ENCODE assay signal across 8 cellular contexts in the genomic region with DNA sequence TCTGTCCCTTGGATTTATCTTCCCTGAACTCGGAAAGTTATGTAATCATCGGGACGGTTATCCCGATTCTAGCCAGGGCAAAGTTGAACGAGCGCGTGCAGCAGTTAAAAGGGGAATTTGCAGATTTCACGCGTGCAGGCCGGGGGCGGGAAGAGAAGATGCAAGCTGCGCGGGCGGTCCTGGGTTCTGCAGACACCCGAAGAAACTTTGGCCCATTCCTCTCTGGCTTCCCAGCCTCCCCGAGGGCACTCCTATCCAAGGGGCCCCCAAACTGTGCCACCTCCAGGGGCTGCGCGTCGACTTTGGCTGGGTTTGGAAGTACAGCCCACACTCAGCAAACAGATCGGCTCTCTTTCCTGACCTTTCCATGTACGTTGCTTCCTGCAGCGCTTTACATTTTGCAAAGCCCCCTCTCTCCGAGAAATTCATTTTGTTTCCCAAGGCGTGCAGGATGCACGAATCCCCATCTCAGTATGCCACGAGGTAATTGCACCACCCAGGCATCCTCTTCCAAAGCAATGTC. TPM values are rescaled to one million over a fixed set of nuclear protein-coding genes. Genes with fewer than 3 reads are reported as not detected.
A peak's percentile ranks its signal among the peaks of the same experiment; 100 is the strongest.
DNase-seq lines count a peak whose midpoint lies in the region; ATAC-seq and TF ChIP-seq lines count a peak whose summit lies in the region.

No MANE protein-coding gene starts in this region.

- H3K9me3 ChIP-seq in DOHH2 (ENCODE audit: control insufficient read depth, insufficient read depth, low read length) (no peaks in the 10 kb centered on the region), liver (ENCODE audit: control insufficient read depth in 4 of 4, low read length in 3 of 4) (no peaks in the 10 kb centered on the region), stomach smooth muscle (ENCODE audit: control insufficient read depth in 2 of 2, low read length in 2 of 2) (no peaks in the 10 kb centered on the region)

- TF ChIP-seq CTCF in DOHH2 (IDR thresholded peaks at IDR 0.05; ENCODE audit: low read depth, low read length, poor library complexity, severe bottlenecking) (no peak), cardiac fibroblast (IDR thresholded peaks at IDR 0.05; ENCODE audit: low read depth, low read length) (no peak), liver (IDR thresholded peaks at IDR 0.05; ENCODE audit: low read depth, low read length, missing input control) (no peak)

- H3F3A ChIP-seq in DOHH2 (ENCODE audit: control insufficient read depth, insufficient read depth) = peaks cover 5% of the 10 kb centered on the region; the same call in 1 of the 2 replicates

- H3K4me2 ChIP-seq in DOHH2 (ENCODE audit: low read length) = peak overlapping the region; percentile 90

- H3K4me1 ChIP-seq in DOHH2 (ENCODE audit: control insufficient read depth, low read length) (peaks cover 33% of the 10 kb centered on the region), liver (ENCODE audit: control insufficient read depth in 4 of 4, insufficient read depth in 4 of 4, low read length in 3 of 4) (peaks cover 8 to 53% (median 42%) of the 10 kb centered on the region in 4 donors), stomach smooth muscle (ENCODE audit: control insufficient read depth, insufficient read depth, low read length) (peaks cover 22% of the 10 kb centered on the region)

- H3K27me3 ChIP-seq in DOHH2 (ENCODE audit: control insufficient read depth, low read length) = no peaks in the 10 kb centered on the region
- H3K27me3 ChIP-seq in liver (ENCODE audit: control insufficient read depth in 4 of 4, insufficient read depth in 4 of 4, low read length in 3 of 4) = no peaks in the 10 kb centered on the region
- no peaks in the 10 kb centered on the region for H3K27me3 ChIP-seq in stomach smooth muscle (ENCODE audit: control insufficient read depth in 1 of 2, insufficient read depth in 2 of 2, low read length in 2 of 2)

- no peaks in the 10 kb centered on the region for H3K9me2 ChIP-seq in DOHH2 (replicated peaks; ENCODE audit: control insufficient read depth, low read length)

- no peak for TF ChIP-seq RAD21 in liver (IDR thresholded peaks at IDR 0.05)

- H3K36me3 ChIP-seq in DOHH2 (ENCODE audit: control insufficient read depth, low read length) = peaks cover 39% of the 10 kb centered on the region
- H3K36me3 ChIP-seq in liver (ENCODE audit: control insufficient read depth in 4 of 4, insufficient read depth in 3 of 4, low read depth in 1 of 4, low read length in 3 of 4) = no peaks in the 10 kb centered on the region
- no peaks in the 10 kb centered on the region for H3K36me3 ChIP-seq in stomach smooth muscle (ENCODE audit: control insufficient read depth in 2 of 2, insufficient read depth in 2 of 2, low read length in 2 of 2)

- peak overlapping the region; percentile 27; the same call in 1 of the 2 replicates for H3K27ac ChIP-seq in DOHH2 (ENCODE audit: low read depth, low read length)
- H3K27ac ChIP-seq in liver (ENCODE audit: low read depth in 1 of 2, low read length in 2 of 2) = peak overlapping the region; percentile 55 to 57
- H3K27ac ChIP-seq in stomach smooth muscle (ENCODE audit: low read length) = peak overlapping the region; percentile 24

- H3K79me2 ChIP-seq in DOHH2 (ENCODE audit: control insufficient read depth, low read length) = peaks cover 51% of the 10 kb centered on the region

- H3K9ac ChIP-seq in liver (ENCODE audit: low read depth in 1 of 2, low read length in 2 of 2) = peak overlapping the region in 1 of 2 donors; percentile 71
- H3K9ac ChIP-seq in stomach smooth muscle (ENCODE audit: low read length in 2 of 2) = peak overlapping the region in 1 of 2 donors; percentile 54

- H3K4me3 ChIP-seq in DOHH2 (ENCODE audit: low read length) = peak overlapping the region; percentile 89
- H3K4me3 ChIP-seq in cardiac fibroblast (replicated peaks in 1 of 2; ENCODE audit: low read depth in 2 of 2, low read length in 2 of 2) = peak overlapping the region in 1 of 2 donors; percentile 64
- peak overlapping the region in 2 of 3 donors; percentile 87 to 97 for H3K4me3 ChIP-seq in liver (ENCODE audit: low read depth in 1 of 3, low read length in 3 of 3)
- peak overlapping the region; percentile 69 to 78 for H3K4me3 ChIP-seq in stomach smooth muscle (ENCODE audit: low read length in 2 of 2)

- H4K20me1 ChIP-seq in DOHH2 (ENCODE audit: control insufficient read depth, insufficient read depth, low read depth, low read length) = peaks cover 26% of the 10 kb centered on the region

- WGBS in liver = 19% methylated on average over 26 of the region's 26 CpGs

- no peak for ATAC-seq in HG02571 (IDR thresholded peaks at IDR 0.05; ENCODE audit: unreplicated experiment)

- DNase-seq in MV-4-11 (lab: John Stamatoyannopoulos, UW) (peak; percentile 32), cardiac fibroblast (ENCODE audit: low read depth in 2 of 2) (peak; percentile 42 to 48), NCI-H128 (lab: John Stamatoyannopoulos, UW; ENCODE audit: unreplicated experiment) (no peak), NCI-H774 (lab: John Stamatoyannopoulos, UW) (no peak)

TF ChIP-seq in liver, 16 proteins besides CTCF, POLR2A, EP300 and RAD21:
- peak in 1 of 2 donors; percentile 65 for TF ChIP-seq HNF4A (conservative IDR thresholded peaks at IDR 0.05)
- TF ChIP-seq FOXA1 (IDR thresholded peaks at IDR 0.05) = no peak
- TF ChIP-seq JUND (IDR thresholded peaks at IDR 0.05) = no peak
- no peak for TF ChIP-seq EGR1 (IDR thresholded peaks at IDR 0.05; ENCODE audit: low read depth in 2 of 2)
- no peak for TF ChIP-seq TAF1 (conservative IDR thresholded peaks at IDR 0.05)
- TF ChIP-seq GABPA (IDR thresholded peaks at IDR 0.05 in 1 of 2, conservative IDR thresholded peaks at IDR 0.05 in 1 of 2) = no peak
- TF ChIP-seq, protein P1, sequence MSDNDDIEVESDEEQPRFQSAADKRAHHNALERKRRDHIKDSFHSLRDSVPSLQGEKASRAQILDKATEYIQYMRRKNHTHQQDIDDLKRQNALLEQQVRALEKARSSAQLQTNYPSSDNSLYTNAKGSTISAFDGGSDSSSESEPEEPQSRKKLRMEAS (IDR thresholded peaks at IDR 0.05) = peak; percentile 85
- TF ChIP-seq, protein P2, sequence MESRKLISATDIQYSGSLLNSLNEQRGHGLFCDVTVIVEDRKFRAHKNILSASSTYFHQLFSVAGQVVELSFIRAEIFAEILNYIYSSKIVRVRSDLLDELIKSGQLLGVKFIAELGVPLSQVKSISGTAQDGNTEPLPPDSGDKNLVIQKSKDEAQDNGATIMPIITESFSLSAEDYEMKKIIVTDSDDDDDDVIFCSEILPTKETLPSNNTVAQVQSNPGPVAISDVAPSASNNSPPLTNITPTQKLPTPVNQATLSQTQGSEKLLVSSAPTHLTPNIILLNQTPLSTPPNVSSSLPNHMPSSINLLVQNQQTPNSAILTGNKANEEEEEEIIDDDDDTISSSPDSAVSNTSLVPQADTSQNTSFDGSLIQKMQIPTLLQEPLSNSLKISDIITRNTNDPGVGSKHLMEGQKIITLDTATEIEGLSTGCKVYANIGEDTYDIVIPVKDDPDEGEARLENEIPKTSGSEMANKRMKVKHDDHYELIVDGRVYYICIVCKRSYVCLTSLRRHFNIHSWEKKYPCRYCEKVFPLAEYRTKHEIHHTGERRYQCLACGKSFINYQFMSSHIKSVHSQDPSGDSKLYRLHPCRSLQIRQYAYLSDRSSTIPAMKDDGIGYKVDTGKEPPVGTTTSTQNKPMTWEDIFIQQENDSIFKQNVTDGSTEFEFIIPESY (IDR thresholded peaks at IDR 0.05) = no peak
- TF ChIP-seq RXRA (IDR thresholded peaks at IDR 0.05) = peak; percentile 59 to 74
- TF ChIP-seq YY1 (IDR thresholded peaks at IDR 0.05) = peak; percentile 41
- TF ChIP-seq, protein P3, sequence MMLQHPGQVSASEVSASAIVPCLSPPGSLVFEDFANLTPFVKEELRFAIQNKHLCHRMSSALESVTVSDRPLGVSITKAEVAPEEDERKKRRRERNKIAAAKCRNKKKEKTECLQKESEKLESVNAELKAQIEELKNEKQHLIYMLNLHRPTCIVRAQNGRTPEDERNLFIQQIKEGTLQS (IDR thresholded peaks at IDR 0.05) = no peak
- TF ChIP-seq FOXA2 (IDR thresholded peaks at IDR 0.05) = no peak

RNA-seq across cellular contexts. Expression of a gene that starts 0.9 kb away (rescaled TPM):
- 10 to 100 TPM; 49.2 to 73.2 TPM for total RNA-seq in liver
- 10 to 100 TPM; 22.1 to 22.8 TPM for polyA plus RNA-seq in liver

RNA-seq across cellular contexts. Expression of a gene that starts 54.7 kb away (rescaled TPM):
- 1 to 10 TPM; 2.6 to 5.4 TPM for total RNA-seq in liver
- 1 to 10 TPM; 1.8 to 2.3 TPM for polyA plus RNA-seq in liver

Comparison
In these comparisons a context has a peak if more than half of its experiments do, and no peak if none do; other contexts are left out.
1. DNase-seq: peak in MV-4-11 (single experiment) and cardiac fibroblast (2 of 2); none in NCI-H128 (single experiment) and NCI-H774 (single experiment).
2. Peak in every context shown above with its lines, with median percentiles within 50 percentile points of each other: H3K27ac ChIP-seq.